Comparison of ENCODE assay signal across 8 cellular contexts in the genomic region with DNA sequence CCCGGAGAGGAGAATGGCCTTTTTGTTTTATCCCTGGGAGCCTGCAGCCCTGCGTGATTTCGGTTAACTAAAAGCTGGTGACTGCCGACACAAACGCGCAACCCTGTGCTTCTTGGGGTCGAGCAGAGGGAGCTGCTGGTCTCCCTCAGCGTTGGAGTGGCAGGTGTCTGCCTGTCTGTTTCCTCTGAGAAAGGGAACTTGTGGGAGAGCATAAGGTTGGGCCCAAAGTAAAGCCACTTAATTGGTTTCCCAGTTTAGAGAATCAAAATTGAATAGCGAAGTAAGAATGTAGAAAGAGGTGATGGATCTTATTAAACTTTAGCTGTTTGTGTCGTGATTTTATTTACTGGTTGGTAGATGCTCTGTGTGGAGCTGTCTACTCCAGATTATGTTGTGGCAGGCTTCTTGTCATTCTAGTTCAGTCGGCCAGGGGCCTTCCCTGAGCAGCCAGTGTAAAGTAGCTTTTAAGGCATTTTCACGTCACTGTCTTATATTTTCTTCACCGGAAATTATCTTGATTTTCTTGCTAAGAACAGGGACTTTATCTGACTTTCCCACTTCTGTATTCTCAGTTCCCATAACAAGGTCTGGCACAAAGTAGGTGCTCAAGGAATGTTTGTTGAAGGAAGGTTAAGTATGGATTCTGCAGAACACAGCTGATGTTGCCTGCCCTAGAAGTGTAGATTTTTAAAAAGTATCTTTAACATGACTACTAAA. TPM values are rescaled to one million over a fixed set of nuclear protein-coding genes. Genes with fewer than 3 reads are reported as not detected.
DNase-seq lines count a peak whose midpoint lies in the region; ATAC-seq lines count a peak whose summit lies in the region.

No MANE protein-coding gene starts in this region.

- H3K9me3 ChIP-seq in iPS-18a (ENCODE audit: control insufficient read depth, low read depth, low read length) = no peaks in the 10 kb centered on the region

- H3K27ac ChIP-seq in ACC112 (ENCODE audit: low read depth, low read length) = peak overlapping the region; percentile 38; the same call in 1 of the 2 replicates
- H3K27ac ChIP-seq in iPS-18a (ENCODE audit: low read length) = peak overlapping the region; percentile 82

- H3K9me3 Mint-ChIP-seq in activated naive CD4-positive, alpha-beta T cell treated with anti-CD3 and anti-CD28 coated beads, Interleukin-2, amount 50 U/mL, for 72 hours = no peaks in the 10 kb centered on the region
- H3K9me3 Mint-ChIP-seq in stimulated activated naive B cell treated with anti-CD40 and anti-IgM and Interleukin-4, amounts not matched to agents 10 μg/mL and 1 μg/mL and 100 μg/mL, for 72 hours = peaks cover 0 to 1% of the 10 kb centered on the region in 2 donors

- DNase-seq in activated naive CD4-positive, alpha-beta T cell treated with anti-CD3 and anti-CD28 coated beads, Interleukin-2, amount 50 U/mL, for 72 hours (ENCODE audit: low spot score in 2 of 2) = peak in 1 of 2 donors; percentile 19
- no peak for DNase-seq in stimulated activated naive B cell treated with anti-CD40 and anti-IgM and Interleukin-4, amounts not matched to agents 10 μg/mL and 1 μg/mL and 100 μg/mL, for 72 hours
- no peak for DNase-seq in AG08396 (ENCODE audit: low spot score)

- peak overlapping the region; percentile 80 for H2AFZ ChIP-seq in ACC112 (ENCODE audit: low read length, unreplicated experiment)

- H3K4me3 Mint-ChIP-seq in stimulated activated naive B cell treated with anti-CD40 and anti-IgM and Interleukin-4, amounts not matched to agents 10 μg/mL and 1 μg/mL and 100 μg/mL, for 72 hours = peak overlapping the region; percentile 92 to 96

- H3K4me1 ChIP-seq in ACC112 (ENCODE audit: control insufficient read depth, insufficient read depth, low read length, unreplicated experiment) = no peaks in the 10 kb centered on the region
- peaks cover 9% of the 10 kb centered on the region for H3K4me1 ChIP-seq in iPS-18a (ENCODE audit: control insufficient read depth, low read depth, low read length)

- H3K27me3 ChIP-seq in ACC112 (ENCODE audit: insufficient read depth, low read length) (no peaks in the 10 kb centered on the region), iPS-18a (ENCODE audit: control insufficient read depth, insufficient read depth, low read length) (no peaks in the 10 kb centered on the region)

- ATAC-seq in GM18502 (IDR thresholded peaks at IDR 0.05; ENCODE audit: poor library complexity, unreplicated experiment) (peak; percentile 7), HG03460 (IDR thresholded peaks at IDR 0.05; ENCODE audit: unreplicated experiment) (peak; percentile 18), GM21529 (IDR thresholded peaks at IDR 0.05; ENCODE audit: unreplicated experiment) (no peak)
- ATAC-seq in activated naive CD4-positive, alpha-beta T cell treated with anti-CD3 and anti-CD28 coated beads, Interleukin-2, amount 50 U/mL, for 72 hours = peak in 1 of 2 donors; percentile 5
- ATAC-seq in stimulated activated naive B cell treated with anti-CD40 and anti-IgM and Interleukin-4, amounts not matched to agents 10 μg/mL and 1 μg/mL and 100 μg/mL, for 72 hours (replicated peaks) = peak; percentile 23 to 25

- H3K4me3 ChIP-seq in ACC112 (ENCODE audit: low read depth, low read length) (peak overlapping the region; percentile 92), iPS-18a (ENCODE audit: low read length) (peak overlapping the region; percentile 99)

- peaks cover 0 to 2% of the 10 kb centered on the region in 2 donors for H3K27me3 Mint-ChIP-seq in stimulated activated naive B cell treated with anti-CD40 and anti-IgM and Interleukin-4, amounts not matched to agents 10 μg/mL and 1 μg/mL and 100 μg/mL, for 72 hours

- peaks cover 44% of the 10 kb centered on the region for H3K79me2 ChIP-seq in ACC112 (ENCODE audit: control insufficient read depth, insufficient read depth, low read length, unreplicated experiment)

- H3K4me1 Mint-ChIP-seq in stimulated activated naive B cell treated with anti-CD40 and anti-IgM and Interleukin-4, amounts not matched to agents 10 μg/mL and 1 μg/mL and 100 μg/mL, for 72 hours = peaks cover 12 to 41% of the 10 kb centered on the region in 2 donors

- H3K36me3 Mint-ChIP-seq in activated naive CD4-positive, alpha-beta T cell treated with anti-CD3 and anti-CD28 coated beads, Interleukin-2, amount 50 U/mL, for 72 hours = peaks cover 39 to 40% of the 10 kb centered on the region in 2 donors
- H3K36me3 Mint-ChIP-seq in stimulated activated naive B cell treated with anti-CD40 and anti-IgM and Interleukin-4, amounts not matched to agents 10 μg/mL and 1 μg/mL and 100 μg/mL, for 72 hours = peaks cover 29 to 37% of the 10 kb centered on the region in 2 donors

- H3K36me3 ChIP-seq in ACC112 (ENCODE audit: insufficient read depth, low read length) (peaks cover 38% of the 10 kb centered on the region), iPS-18a (ENCODE audit: control insufficient read depth, low read depth, low read length) (peaks cover 42% of the 10 kb centered on the region)

- H3K9ac ChIP-seq in iPS-18a (ENCODE audit: low read length) = peak overlapping the region; percentile 98

- H3K27ac Mint-ChIP-seq in activated naive CD4-positive, alpha-beta T cell treated with anti-CD3 and anti-CD28 coated beads, Interleukin-2, amount 50 U/mL, for 72 hours = peak overlapping the region; percentile 99 to 100
- peak overlapping the region; percentile 96 for H3K27ac Mint-ChIP-seq in stimulated activated naive B cell treated with anti-CD40 and anti-IgM and Interleukin-4, amounts not matched to agents 10 μg/mL and 1 μg/mL and 100 μg/mL, for 72 hours

RNA-seq across cellular contexts. Expression of a gene that starts 0.7 kb away (rescaled TPM):
- 10 to 100 TPM; 24.8 to 30.0 TPM for total RNA-seq in activated naive CD4-positive, alpha-beta T cell treated with anti-CD3 and anti-CD28 coated beads, Interleukin-2, amount 50 U/mL, for 72 hours

RNA-seq across cellular contexts. Expression of a gene that starts 20.4 kb away (rescaled TPM):
- total RNA-seq in activated naive CD4-positive, alpha-beta T cell treated with anti-CD3 and anti-CD28 coated beads, Interleukin-2, amount 50 U/mL, for 72 hours = not detected
